18 cellular contexts compared by ENCODE assay signal in genomic region chr3:195253981-195254432, GRCh38. TPM values are rescaled to one million over a fixed set of nuclear protein-coding genes. Genes with fewer than 3 reads are reported as not detected.
DNase-seq lines count a peak whose midpoint lies in the region; ATAC-seq and TF ChIP-seq lines count a peak whose summit lies in the region.
"Had no signal": no experiment of that assay in that cellular context is flagged by ENCODE, and none has a peak within 500 bp of the region (broad histone marks: within the 10 kb centered on the region; RNA-seq: fewer than 3 reads in every experiment).

No MANE protein-coding gene starts in this region.

- H3K4me2 ChIP-seq in BLaER1 (peak overlapping the region; percentile 50), GM23338 (0 out of 2 replicates have a peak overlapping the region, but pooled peaks have one; percentile 26), mesendoderm (ENCODE audit: low read length) (no peak overlapping the region)

- H3K23ac ChIP-seq in mesendoderm (ENCODE audit: low read length), result no peak overlapping the region

- H3K27me3 ChIP-seq in BLaER1, result no peaks in the 10 kb centered on the region
- no peaks in the 10 kb centered on the region for H3K27me3 ChIP-seq in GM23338 (ENCODE audit: insufficient read depth)
- no peaks in the 10 kb centered on the region for H3K27me3 ChIP-seq in mesendoderm (ENCODE audit: insufficient read depth, low read length, poor library complexity)
- H3K27me3 ChIP-seq: foreskin keratinocyte, neutrophil had no signal

- H3K27me3 Mint-ChIP-seq in GM23338 (ENCODE audit: insufficient read depth, low read depth, poor library complexity) (peaks cover 11% of the 10 kb centered on the region), brain (peaks cover 3% of the 10 kb centered on the region), natural killer cell (ENCODE audit: low read depth in 2 of 2) (no peaks in the 10 kb centered on the region)

- peaks cover 65% of the 10 kb centered on the region for H3K4me1 ChIP-seq in BLaER1
- H3K4me1 ChIP-seq in GM23338 (ENCODE audit: insufficient read depth), result peaks cover 23% of the 10 kb centered on the region
- peaks cover 6% of the 10 kb centered on the region for H3K4me1 ChIP-seq in mesendoderm (ENCODE audit: control insufficient read depth, low read depth, low read length)
- H3K4me1 ChIP-seq: foreskin keratinocyte had no signal

- peaks cover 5% of the 10 kb centered on the region; the same call in 1 of the 2 replicates for H3F3A ChIP-seq in GM23338 (replicated peaks; ENCODE audit: low read depth)

- H2BK15ac ChIP-seq in mesendoderm (replicated peaks; ENCODE audit: low read depth), result no peak overlapping the region

- no peak overlapping the region for H2AK5ac ChIP-seq in mesendoderm (ENCODE audit: low read length)

- peaks cover 86% of the 10 kb centered on the region for H4K20me1 ChIP-seq in BLaER1
- H4K20me1 ChIP-seq in GM23338 (replicated peaks; ENCODE audit: insufficient read depth), result 0 out of 2 replicates have a peak, but pooled peaks cover 5% of the 10 kb centered on the region

- H3K79me2 ChIP-seq in GM23338 (replicated peaks; ENCODE audit: insufficient read depth), result peaks cover 98% of the 10 kb centered on the region
- H3K79me2 ChIP-seq in mesendoderm (ENCODE audit: control insufficient read depth, insufficient read depth, low read length), result peaks cover 63% of the 10 kb centered on the region

- H3K9me2 ChIP-seq in GM23338 (ENCODE audit: insufficient read depth), result no peaks in the 10 kb centered on the region

- WGBS in mesendoderm (ENCODE audit: extremely low coverage, insufficient coverage, low lambda C conversion rate), result no CpG with 5 or more reads among the region's 10 CpGs

- no peak overlapping the region for H3K4me3 Mint-ChIP-seq in GM23338
- peak overlapping the region in 1 of 5 experiments; percentile 35 for H3K4me3 Mint-ChIP-seq in brain
- H3K4me3 Mint-ChIP-seq in natural killer cell, result no peak overlapping the region

- no peak overlapping the region for H4K5ac ChIP-seq in mesendoderm (ENCODE audit: low read length)

- DNase-seq in GM23338 (ENCODE audit: low spot score) (no peak), mesendoderm (no peak), EL (no peak), natural killer cell (no peak), foreskin fibroblast (no peak)
- DNase-seq: activated effector memory CD4-positive, alpha-beta T cell treated with anti-CD3 and anti-CD28 coated beads, Interleukin-2, amount 50 U/mL, for 16 hours; AML-193; amygdala; cerebellar nuclear complex; foreskin keratinocyte; KBM-7; NCI-H1048; stimulated activated CD4-positive, alpha-beta T cell treated with anti-CD3 and anti-CD28 coated beads, Interleukin-2, amount 100 ng/mL, for 24 hours had no signal

- H2BK5ac ChIP-seq in mesendoderm (ENCODE audit: low read length), result no peak overlapping the region

- H3K4ac ChIP-seq in mesendoderm (ENCODE audit: low read depth, low read length), result no peak overlapping the region

- H3K9ac ChIP-seq in BLaER1, result no peak overlapping the region
- no peak overlapping the region for H3K9ac ChIP-seq in mesendoderm (ENCODE audit: low read length)

- no peak overlapping the region for H3K18ac ChIP-seq in mesendoderm (ENCODE audit: low read length)

- H4K8ac ChIP-seq in mesendoderm (ENCODE audit: low read depth, low read length), result no peak overlapping the region

- ATAC-seq in GM23338, result no peak
- ATAC-seq in HG03571 (IDR thresholded peaks at IDR 0.05; ENCODE audit: unreplicated experiment), result no peak
- no peak for ATAC-seq in natural killer cell
- ATAC-seq: foreskin keratinocyte had no signal

- no peak overlapping the region for H3K27ac ChIP-seq in BLaER1
- H3K27ac ChIP-seq in GM23338 (ENCODE audit: low read depth), result no peak overlapping the region
- no peak overlapping the region for H3K27ac ChIP-seq in mesendoderm (ENCODE audit: low read depth, low read length)
- H3K27ac ChIP-seq: foreskin keratinocyte, neutrophil, VCaP had no signal

- H3K4me3 ChIP-seq in BLaER1 (no peak overlapping the region), GM23338 (no peak overlapping the region), mesendoderm (ENCODE audit: low read length) (no peak overlapping the region), foreskin fibroblast (ENCODE audit: low read depth in 1 of 2, low read length in 2 of 2) (no peak overlapping the region)

- H3K9me3 Mint-ChIP-seq in GM23338, result no peaks in the 10 kb centered on the region
- peaks cover 0 to 3% (median 2%) of the 10 kb centered on the region in 5 experiments for H3K9me3 Mint-ChIP-seq in brain
- no peaks in the 10 kb centered on the region for H3K9me3 Mint-ChIP-seq in natural killer cell

- intact Hi-C loops in natural killer cell (cut with micrococcal nuclease), result no loop called here

- H3K36me3 ChIP-seq in BLaER1, result 0 out of 2 replicates have a peak, but pooled peaks cover 4% of the 10 kb centered on the region
- H3K36me3 ChIP-seq in GM23338 (ENCODE audit: insufficient read depth), result no peaks in the 10 kb centered on the region
- H3K36me3 ChIP-seq in mesendoderm (ENCODE audit: control insufficient read depth, insufficient read depth, low read length), result no peaks in the 10 kb centered on the region
- H3K36me3 ChIP-seq: neutrophil had no signal

- no peak for TF ChIP-seq CTCF in GM23338 (conservative IDR thresholded peaks at IDR 0.05; ENCODE audit: low read depth in 2 of 2)
- no peak for TF ChIP-seq CTCF in brain (conservative IDR thresholded peaks at IDR 0.05)
- no peak for TF ChIP-seq CTCF in natural killer cell (IDR thresholded peaks at IDR 0.05)
- TF ChIP-seq CTCF in foreskin fibroblast (IDR thresholded peaks at IDR 0.05; ENCODE audit: low read depth, low read length), result no peak

- H3K79me1 ChIP-seq in mesendoderm (ENCODE audit: low read length), result peaks cover 44% of the 10 kb centered on the region

- H3K4me1 Mint-ChIP-seq in GM23338, result peaks cover 69% of the 10 kb centered on the region
- H3K4me1 Mint-ChIP-seq in brain, result peaks cover 91% of the 10 kb centered on the region
- peaks cover 16 to 35% of the 10 kb centered on the region in 2 donors for H3K4me1 Mint-ChIP-seq in natural killer cell

- no peaks in the 10 kb centered on the region; the same call in 2 of the 3 replicates for H3K36me3 Mint-ChIP-seq in GM23338 (ENCODE audit: low read depth)
- peaks cover 3% of the 10 kb centered on the region for H3K36me3 Mint-ChIP-seq in brain
- no peaks in the 10 kb centered on the region for H3K36me3 Mint-ChIP-seq in natural killer cell

- peaks cover under 1% of the 10 kb centered on the region; the same call in 1 of the 2 replicates for H3K9me3 ChIP-seq in BLaER1
- H3K9me3 ChIP-seq: neutrophil had no signal

- no peak overlapping the region for H2AFZ ChIP-seq in GM23338

- H2BK120ac ChIP-seq in mesendoderm (ENCODE audit: low read depth, low read length), result no peak overlapping the region

- peak overlapping the region; percentile 69 for H3K27ac Mint-ChIP-seq in GM23338
- H3K27ac Mint-ChIP-seq in brain, result peak overlapping the region in 4 of 5 experiments; percentile 39 to 96 (median 84)
- no peak overlapping the region for H3K27ac Mint-ChIP-seq in natural killer cell

- peak overlapping the region; percentile 63 for H3K56ac ChIP-seq in mesendoderm (ENCODE audit: low read length)

TF ChIP-seq in GM23338, 12 proteins besides CTCF, POLR2A, EP300 and RAD21:
- TF ChIP-seq STAT1 (IDR thresholded peaks at IDR 0.05; ENCODE audit: unreplicated experiment), result no peak
- no peak for TF ChIP-seq POLR2AphosphoS5 (IDR thresholded peaks at IDR 0.05; ENCODE audit: low read depth)
- no peak for TF ChIP-seq ZNF114 (CRISPR knock-in tag; IDR thresholded peaks at IDR 0.05)
- TF ChIP-seq, protein P1, sequence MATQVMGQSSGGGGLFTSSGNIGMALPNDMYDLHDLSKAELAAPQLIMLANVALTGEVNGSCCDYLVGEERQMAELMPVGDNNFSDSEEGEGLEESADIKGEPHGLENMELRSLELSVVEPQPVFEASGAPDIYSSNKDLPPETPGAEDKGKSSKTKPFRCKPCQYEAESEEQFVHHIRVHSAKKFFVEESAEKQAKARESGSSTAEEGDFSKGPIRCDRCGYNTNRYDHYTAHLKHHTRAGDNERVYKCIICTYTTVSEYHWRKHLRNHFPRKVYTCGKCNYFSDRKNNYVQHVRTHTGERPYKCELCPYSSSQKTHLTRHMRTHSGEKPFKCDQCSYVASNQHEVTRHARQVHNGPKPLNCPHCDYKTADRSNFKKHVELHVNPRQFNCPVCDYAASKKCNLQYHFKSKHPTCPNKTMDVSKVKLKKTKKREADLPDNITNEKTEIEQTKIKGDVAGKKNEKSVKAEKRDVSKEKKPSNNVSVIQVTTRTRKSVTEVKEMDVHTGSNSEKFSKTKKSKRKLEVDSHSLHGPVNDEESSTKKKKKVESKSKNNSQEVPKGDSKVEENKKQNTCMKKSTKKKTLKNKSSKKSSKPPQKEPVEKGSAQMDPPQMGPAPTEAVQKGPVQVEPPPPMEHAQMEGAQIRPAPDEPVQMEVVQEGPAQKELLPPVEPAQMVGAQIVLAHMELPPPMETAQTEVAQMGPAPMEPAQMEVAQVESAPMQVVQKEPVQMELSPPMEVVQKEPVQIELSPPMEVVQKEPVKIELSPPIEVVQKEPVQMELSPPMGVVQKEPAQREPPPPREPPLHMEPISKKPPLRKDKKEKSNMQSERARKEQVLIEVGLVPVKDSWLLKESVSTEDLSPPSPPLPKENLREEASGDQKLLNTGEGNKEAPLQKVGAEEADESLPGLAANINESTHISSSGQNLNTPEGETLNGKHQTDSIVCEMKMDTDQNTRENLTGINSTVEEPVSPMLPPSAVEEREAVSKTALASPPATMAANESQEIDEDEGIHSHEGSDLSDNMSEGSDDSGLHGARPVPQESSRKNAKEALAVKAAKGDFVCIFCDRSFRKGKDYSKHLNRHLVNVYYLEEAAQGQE (IDR thresholded peaks at IDR 0.05; ENCODE audit: unreplicated experiment), result no peak

RNA-seq across cellular contexts. Expression of gene XXYLT1, which starts 17.0 kb away (rescaled TPM):
- total RNA-seq in GM23338 (2014; rRNA removed; shearing (Covaris generic)), result 28.9 and 34.8 TPM in 2 replicates
- polyA plus RNA-seq in GM23338 (2016; fragmentation: Nextera tagmentation; extraction: Ambion mirVana) (13.5 and 14.7 TPM in 2 replicates), brain (ENCODE audit: insufficient read depth, low read depth, low replicate concordance) (18.2 TPM)
- 23.7 TPM for polyA plus RNA-seq in mesendoderm (2013, experiment 1 of 2)
- 23.4 TPM for polyA plus RNA-seq in mesendoderm (2013, experiment 2 of 2)
- total RNA-seq in natural killer cell, result 10 to 100 TPM in 2 of 3 donors, 1 to 10 TPM in 1; 8.7 to 13.6 (median 10.2) TPM

Comparison
In these comparisons a context has a peak if more than half of its experiments do, and no peak if none do; other contexts are left out.
1. H3K27ac Mint-ChIP-seq: peak in GM23338 (single experiment) and brain (4 of 5); none in natural killer cell (0 of 2).